10 cellular contexts compared by ENCODE assay signal in the genomic region with DNA sequence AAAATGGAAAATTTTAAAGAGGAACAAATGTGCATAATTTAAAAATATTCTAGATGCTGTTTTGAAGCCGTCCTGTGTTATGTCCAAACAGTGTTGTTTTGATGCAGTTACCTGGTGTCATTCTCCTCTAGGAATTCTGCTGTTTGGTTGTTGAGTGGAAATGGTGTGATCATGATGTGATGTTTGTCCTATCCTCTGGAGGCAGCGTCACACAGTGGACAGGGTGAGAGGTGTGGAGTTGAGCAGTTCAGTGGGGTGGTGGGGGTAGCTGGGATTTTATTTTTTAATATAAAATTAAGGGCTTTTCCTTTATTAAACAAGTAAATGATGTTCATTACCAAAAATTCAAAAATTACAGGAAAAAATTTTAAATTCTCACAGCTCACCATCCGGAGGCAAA. TPM values are rescaled to one million over a fixed set of nuclear protein-coding genes. Genes with fewer than 3 reads are reported as not detected.
DNase-seq lines count a peak whose midpoint lies in the region; ATAC-seq and TF ChIP-seq lines count a peak whose summit lies in the region.
"Had no signal": no experiment of that assay in that cellular context is flagged by ENCODE, and none has a peak within 500 bp of the region (broad histone marks: within the 10 kb centered on the region; RNA-seq: fewer than 3 reads in every experiment).

No MANE protein-coding gene starts in this region.

- H3K36me3 ChIP-seq in Loucy (ENCODE audit: insufficient read depth, low read length) (no peaks in the 10 kb centered on the region), osteoblast (ENCODE audit: insufficient read depth, low read length) (no peaks in the 10 kb centered on the region)

- no peaks in the 10 kb centered on the region for H4K20me1 ChIP-seq in Loucy (ENCODE audit: insufficient read depth, low read length, poor library complexity, severe bottlenecking)
- H4K20me1 ChIP-seq in osteoblast (ENCODE audit: insufficient read depth, low read length) = no peaks in the 10 kb centered on the region

- no peak overlapping the region for H3K27ac ChIP-seq in osteoblast (ENCODE audit: low read depth, low read length)
- H3K27ac ChIP-seq: HL-60 had no signal

- H3K9me2 ChIP-seq in Loucy (replicated peaks; ENCODE audit: low read depth, low read length) = no peaks in the 10 kb centered on the region

- H3K27me3 ChIP-seq in Loucy (ENCODE audit: insufficient read depth, low read length, poor library complexity, severe bottlenecking) (no peaks in the 10 kb centered on the region), osteoblast (ENCODE audit: insufficient read depth, low read length) (no peaks in the 10 kb centered on the region)

- H3F3A ChIP-seq in Loucy (ENCODE audit: low read depth) = no peaks in the 10 kb centered on the region

- H3K9me3 ChIP-seq in Loucy (ENCODE audit: insufficient read depth, low read depth, low read length) (no peaks in the 10 kb centered on the region), osteoblast (ENCODE audit: low read depth, low read length) (no peaks in the 10 kb centered on the region)

- ATAC-seq in HG02870 (IDR thresholded peaks at IDR 0.05; ENCODE audit: unreplicated experiment) (no peak), GM18511 (IDR thresholded peaks at IDR 0.05; ENCODE audit: unreplicated experiment) (no peak)

- H3K4me1 ChIP-seq in Loucy (ENCODE audit: insufficient read depth, low read length, poor library complexity, severe bottlenecking) (peaks cover 4% of the 10 kb centered on the region), osteoblast (ENCODE audit: insufficient read depth, low read length) (peaks cover 35% of the 10 kb centered on the region)

- H3K79me2 ChIP-seq in Loucy (ENCODE audit: insufficient read depth, low read length) (no peaks in the 10 kb centered on the region), osteoblast (ENCODE audit: insufficient read depth, low read length) (no peaks in the 10 kb centered on the region)

- DNase-seq in GM10266 (ENCODE audit: extremely low spot score) (no peak), choroid plexus epithelial cell (ENCODE audit: low read depth) (peak; percentile 14), osteoblast (ENCODE audit: insufficient read length, low spot score, missing footprints) (peak; percentile 29)
- no peak for DNase-seq in stimulated activated CD4-positive, alpha-beta T cell treated with anti-CD3 and anti-CD28 coated beads, Interleukin-2, amount 100 ng/mL, for 48 hours
- DNase-seq: activated naive CD8-positive, alpha-beta T cell treated with anti-CD3 and anti-CD28 coated beads for 36 hours; NCI-H510A had no signal

- H2AFZ ChIP-seq in Loucy (ENCODE audit: low read length) (no peak overlapping the region), osteoblast (ENCODE audit: low read length) (no peak overlapping the region)

- H3K9ac ChIP-seq in Loucy (ENCODE audit: low read depth, low read length, poor library complexity, severe bottlenecking) = no peak overlapping the region

- H3K4me3 ChIP-seq in Loucy (ENCODE audit: low read length, poor library complexity, severe bottlenecking) = no peak overlapping the region
- H3K4me3 ChIP-seq in choroid plexus epithelial cell (ENCODE audit: low read depth, low read length) = no peak overlapping the region
- H3K4me3 ChIP-seq in osteoblast (ENCODE audit: insufficient read depth, low read length) = no peak overlapping the region

- peak; percentile 37 for TF ChIP-seq CTCF in GM10266 (IDR thresholded peaks at IDR 0.05; ENCODE audit: control insufficient read depth, insufficient read depth, low read depth, missing control alignments)
- TF ChIP-seq CTCF in Loucy (conservative IDR thresholded peaks at IDR 0.05; ENCODE audit: low read length) = peak; percentile 41
- TF ChIP-seq CTCF in choroid plexus epithelial cell (conservative IDR thresholded peaks at IDR 0.05; ENCODE audit: low read depth, low read length) = peak; percentile 32
- peak; percentile 31 for TF ChIP-seq CTCF in osteoblast (IDR thresholded peaks at IDR 0.05; ENCODE audit: extremely low read depth, low read depth, low read length)

- H3K4me2 ChIP-seq in Loucy (ENCODE audit: low read depth, low read length, poor library complexity, severe bottlenecking) (no peak overlapping the region), osteoblast (ENCODE audit: insufficient read depth, low read length) (no peak overlapping the region)

RNA-seq across cellular contexts. Expression of a gene that starts 31.2 kb away (rescaled TPM):
- 1.8 and 2.7 TPM in 2 replicates for total RNA-seq in osteoblast
- total RNA-seq: activated naive CD8-positive, alpha-beta T cell treated with anti-CD3 and anti-CD28 coated beads for 36 hours had no signal

Comparison
In these comparisons a context has a peak if more than half of its experiments do, and no peak if none do; other contexts are left out.
1. DNase-seq: peak in choroid plexus epithelial cell (single experiment) and osteoblast (single experiment); none in GM10266 (single experiment) and stimulated activated CD4-positive, alpha-beta T cell treated with anti-CD3 and anti-CD28 coated beads, Interleukin-2, amount 100 ng/mL, for 48 hours (0 of 2).
2. Peak in every context shown above with its lines, with median percentiles within 50 percentile points of each other: CTCF ChIP-seq.